Comparison of ENCODE assay signal across 8 cellular contexts in genomic region chrX:150574824-150575409, GRCh38. TPM values are rescaled to one million over a fixed set of nuclear protein-coding genes. Genes with fewer than 3 reads are reported as not detected.
DNase-seq lines count a peak whose midpoint lies in the region; ATAC-seq and TF ChIP-seq lines count a peak whose summit lies in the region.

No MANE protein-coding gene starts in this region.

- H3K4me2 ChIP-seq in BLaER1, result peak overlapping the region; percentile 0; the same call in 1 of the 2 replicates

- POLR2A ChIA-PET in Caco-2 (lab: Charles Lee), result no interaction called here

- H3K9ac ChIP-seq in BLaER1 (no peak overlapping the region), adipocyte (ENCODE audit: low read length) (no peak overlapping the region)

- ATAC-seq in GM19043 (IDR thresholded peaks at IDR 0.05; ENCODE audit: low read depth, unreplicated experiment) (peak; percentile 53), HG03159 (IDR thresholded peaks at IDR 0.05; ENCODE audit: unreplicated experiment) (peak; percentile 50)

- H3K36me3 ChIP-seq in BLaER1, result 0 out of 2 replicates have a peak, but pooled peaks cover 4% of the 10 kb centered on the region
- no peaks in the 10 kb centered on the region for H3K36me3 ChIP-seq in adipocyte (ENCODE audit: control insufficient read depth, insufficient read depth, low read length, severe bottlenecking)
- H3K36me3 ChIP-seq in Caco-2 (ENCODE audit: control insufficient read depth, insufficient read depth, low read length), result no peaks in the 10 kb centered on the region

- no peaks in the 10 kb centered on the region for H3K36me3 Mint-ChIP-seq in Caco-2 (ENCODE audit: insufficient read depth, unreplicated experiment)

- no peak overlapping the region for H3K27ac Mint-ChIP-seq in Caco-2 (ENCODE audit: unreplicated experiment)

- H3K4me3 ChIP-seq in BLaER1 (no peak overlapping the region), adipocyte (ENCODE audit: low read length) (no peak overlapping the region), Caco-2 (ENCODE audit: low read depth, low read length) (no peak overlapping the region)

- H3K4me3 Mint-ChIP-seq in Caco-2 (ENCODE audit: unreplicated experiment), result no peak overlapping the region

- peak; percentile 16 for DNase-seq in adipocyte (ENCODE audit: low read depth)
- DNase-seq in Caco-2, result no peak
- no peak for DNase-seq in HPDE6-E6E7 (ENCODE audit: extremely low spot score)
- no peak for DNase-seq in HT-29 (ENCODE audit: low spot score)
- DNase-seq in DMS 273 treated with DMSO at 0.1 percent for 48 hours (lab: John Stamatoyannopoulos, UW), result no peak

- H3K9me3 Mint-ChIP-seq in Caco-2 (ENCODE audit: unreplicated experiment), result no peaks in the 10 kb centered on the region

- intact Hi-C loops in Caco-2 (cut with micrococcal nuclease; ENCODE audit: unreplicated experiment), result no loop called here

- no peak for TF ChIP-seq CTCF in Caco-2 (IDR thresholded peaks at IDR 0.05; ENCODE audit: insufficient read depth in 1 of 2, low read depth in 1 of 2, low read length in 1 of 2, severe bottlenecking in 1 of 2, unreplicated experiment in 1 of 2)

- H3K4me1 ChIP-seq in BLaER1, result peaks cover 36% of the 10 kb centered on the region
- H3K4me1 ChIP-seq in adipocyte (ENCODE audit: control insufficient read depth, insufficient read depth, low read length), result no peaks in the 10 kb centered on the region
- peaks cover 19% of the 10 kb centered on the region for H3K4me1 ChIP-seq in Caco-2

- no peaks in the 10 kb centered on the region for H3K4me1 Mint-ChIP-seq in Caco-2 (ENCODE audit: low read depth, unreplicated experiment)

- H3K27me3 ChIP-seq in BLaER1 (no peaks in the 10 kb centered on the region), adipocyte (replicated peaks; ENCODE audit: control insufficient read depth, insufficient read depth, low read length) (peaks cover 2% of the 10 kb centered on the region), Caco-2 (replicated peaks; ENCODE audit: control insufficient read depth, insufficient read depth, low read length) (no peaks in the 10 kb centered on the region)

- BruUV-seq in Caco-2 (replicated peaks; lab: Mats Ljungman, UMichigan), result no TSS peak

- H4K20me1 ChIP-seq in BLaER1, result peaks cover 48% of the 10 kb centered on the region

- H3K27me3 Mint-ChIP-seq in Caco-2 (ENCODE audit: insufficient read depth, unreplicated experiment), result no peaks in the 10 kb centered on the region

- CTCF ChIA-PET in Caco-2 (lab: Charles Lee), result no interaction called here

- no peak overlapping the region for H3K27ac ChIP-seq in BLaER1

- 0 out of 2 replicates have a peak, but pooled peaks cover 4% of the 10 kb centered on the region for H3K9me3 ChIP-seq in BLaER1
- peaks cover 9% of the 10 kb centered on the region for H3K9me3 ChIP-seq in adipocyte (ENCODE audit: control insufficient read depth, low read length)
- H3K9me3 ChIP-seq in Caco-2, result no peaks in the 10 kb centered on the region

RNA-seq across cellular contexts. Expression of gene MTM1, which starts 6.5 kb away (rescaled TPM):
- total RNA-seq in Caco-2 (2022), result 9.7 and 10.0 TPM in 2 replicates
- 3.2 and 11.9 TPM in 2 replicates for total RNA-seq in HT-29 (2014; rRNA removed; shearing (Covaris generic))
